18 cellular contexts compared by ENCODE assay signal in the genomic region with DNA sequence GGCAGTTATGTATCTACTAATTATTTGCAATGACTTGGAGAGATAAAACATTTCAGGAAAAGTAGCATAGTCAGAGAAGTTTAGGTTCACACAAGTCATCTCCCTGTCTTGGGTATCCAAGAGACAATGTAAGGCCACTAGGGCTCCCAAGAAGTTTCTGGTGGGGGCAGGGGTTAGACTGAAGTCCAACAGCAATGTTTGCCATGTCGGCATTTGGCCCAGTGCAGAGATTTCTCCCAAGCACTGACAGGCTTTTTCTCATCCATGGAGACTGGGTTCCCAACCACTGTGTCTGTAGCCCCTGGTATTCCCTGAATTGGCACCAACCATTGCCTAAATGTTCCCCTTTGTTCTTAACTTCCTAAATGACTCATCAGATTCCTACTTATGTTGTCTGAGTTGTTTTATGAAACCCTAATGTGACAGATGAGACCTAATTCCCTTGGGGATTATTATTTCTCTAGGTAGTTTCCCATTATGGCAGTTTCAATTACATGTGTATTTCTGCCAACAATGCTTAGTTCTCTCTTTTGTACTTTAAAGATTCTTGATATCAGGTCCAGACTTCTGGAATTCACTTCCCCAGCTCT.
"Had no signal": no experiment of that assay in that cellular context is flagged by ENCODE, and none has a peak within 500 bp of the region (broad histone marks: within the 10 kb centered on the region; RNA-seq: fewer than 3 reads in every experiment).

No MANE protein-coding gene starts in this region.

- DNase-seq: activated CD4-positive, alpha-beta T cell treated with anti-CD3 and anti-CD28 coated beads, Interleukin-2, amount 10 ng/mL, durations not matched to agents 24 days and 14 days; activated CD4-positive, CD25-positive, alpha-beta regulatory T cell; activated CD8-positive, alpha-beta memory T cell treated with anti-CD3 and anti-CD28 coated beads, Interleukin-2, amount 50 U/mL, for 4 hours; activated CD8-positive, alpha-beta T cell treated with anti-CD3 and anti-CD28 coated beads, Interleukin-2, amount 10 ng/mL, durations not matched to agents 7 days and 5 days; activated naive CD8-positive, alpha-beta T cell treated with anti-CD3 and anti-CD28 coated beads for 36 hours; activated T-cell treated with anti-CD3 and anti-CD28 coated beads, Interleukin-2, amount 50 U/mL, for 72 hours; amygdala; body of pancreas; caudate nucleus; left ventricle myocardium superior; right cardiac atrium; small intestine; stimulated activated CD4-positive, alpha-beta T cell treated with anti-CD3 and anti-CD28 coated beads, Interleukin-4, amount 100 ng/mL, for 24 hours; stimulated activated naive CD4-positive, alpha-beta T cell treated with Interleukin-2 at 50 U/mL for 16 hours had no signal

- H3K27ac ChIP-seq: body of pancreas, prostate gland had no signal

- H3K9me3 Mint-ChIP-seq: T-helper 2 cell treated with Interferon-gamma antibody and Interleukin-4, amounts not matched to agents 5 μg/mL and 100 μg/mL, for 36 hours; type B pancreatic cell had no signal

- H3K27me3 ChIP-seq: body of pancreas had no signal

- H3K9me3 ChIP-seq: body of pancreas, prostate gland had no signal

- H3K4me1 Mint-ChIP-seq: activated CD4-positive, alpha-beta T cell treated with anti-CD3 and anti-CD28 coated beads, Interleukin-2, amount 10 ng/mL, durations not matched to agents 24 days and 14 days; activated naive CD8-positive, alpha-beta T cell treated with anti-CD3 and anti-CD28 coated beads for 36 hours; nephron had no signal

- H3K27ac Mint-ChIP-seq: activated CD4-positive, alpha-beta T cell treated with anti-CD3 and anti-CD28 coated beads, Interleukin-2, amount 10 ng/mL, durations not matched to agents 24 days and 14 days; activated CD8-positive, alpha-beta T cell treated with anti-CD3 and anti-CD28 coated beads, Interleukin-2, amount 10 ng/mL, durations not matched to agents 7 days and 5 days; activated naive CD8-positive, alpha-beta T cell treated with anti-CD3 and anti-CD28 coated beads for 36 hours; activated T-cell treated with anti-CD3 and anti-CD28 coated beads, Interleukin-2, amount 50 U/mL, for 72 hours; nephron; T-helper 2 cell treated with Interferon-gamma antibody and Interleukin-4, amounts not matched to agents 5 μg/mL and 100 μg/mL, for 36 hours; type B pancreatic cell had no signal

- H3K4me1 ChIP-seq: body of pancreas, prostate gland had no signal

- H3K36me3 ChIP-seq: prostate gland had no signal

- H3K36me3 Mint-ChIP-seq: activated naive CD8-positive, alpha-beta T cell treated with anti-CD3 and anti-CD28 coated beads for 36 hours; type B pancreatic cell had no signal

- H3K4me3 ChIP-seq: body of pancreas, prostate gland had no signal

- H3K4me3 Mint-ChIP-seq: activated CD4-positive, alpha-beta T cell treated with anti-CD3 and anti-CD28 coated beads, Interleukin-2, amount 10 ng/mL, durations not matched to agents 24 days and 14 days; activated CD8-positive, alpha-beta T cell treated with anti-CD3 and anti-CD28 coated beads, Interleukin-2, amount 10 ng/mL, durations not matched to agents 7 days and 5 days; activated naive CD8-positive, alpha-beta T cell treated with anti-CD3 and anti-CD28 coated beads for 36 hours; activated T-cell treated with anti-CD3 and anti-CD28 coated beads, Interleukin-2, amount 50 U/mL, for 72 hours; nephron; T-helper 2 cell treated with Interferon-gamma antibody and Interleukin-4, amounts not matched to agents 5 μg/mL and 100 μg/mL, for 36 hours; type B pancreatic cell had no signal
